13 cellular contexts compared by ENCODE assay signal in the genomic region with DNA sequence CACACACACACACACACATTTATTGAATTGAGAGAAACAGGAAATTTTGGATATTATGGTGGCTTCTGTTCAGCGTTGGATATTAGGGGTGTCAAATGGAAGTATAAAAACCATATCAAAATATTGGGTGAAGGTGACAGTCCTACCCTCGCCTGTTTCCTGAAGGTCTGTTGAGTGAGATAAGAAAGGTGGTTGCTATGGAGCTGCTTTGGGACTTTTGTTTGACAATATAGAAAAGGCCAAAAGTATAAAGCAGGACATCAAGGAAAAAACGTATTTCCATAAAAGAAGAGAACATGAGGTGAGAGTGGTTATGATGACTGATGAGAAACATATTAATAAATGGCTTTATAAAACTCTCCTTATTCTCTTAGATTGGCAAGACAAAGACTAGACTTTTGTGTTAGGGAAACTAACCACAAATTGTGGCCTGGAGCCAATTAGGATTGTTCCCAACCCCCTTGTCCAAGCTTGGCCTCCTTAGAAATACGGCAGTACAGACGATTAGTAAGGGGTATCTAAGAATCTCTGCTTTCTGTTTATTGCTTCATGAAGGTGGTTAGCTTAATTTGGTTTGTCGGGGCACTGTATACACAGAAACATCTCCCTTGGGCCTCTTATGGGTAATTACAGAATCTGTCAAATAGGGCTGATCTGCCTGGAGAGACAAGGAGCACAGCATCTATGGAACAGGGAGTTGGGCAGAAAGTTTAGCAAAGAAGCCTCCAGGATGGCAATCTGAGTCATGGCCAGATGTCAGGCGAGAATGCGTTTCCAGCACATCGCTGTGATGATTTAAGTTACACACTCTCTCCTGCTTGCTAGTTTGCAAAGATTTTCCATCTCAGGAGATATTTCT.
DNase-seq lines count a peak whose midpoint lies in the region; ATAC-seq and TF ChIP-seq lines count a peak whose summit lies in the region.
"Had no signal": no experiment of that assay in that cellular context is flagged by ENCODE, and none has a peak within 500 bp of the region (broad histone marks: within the 10 kb centered on the region; RNA-seq: fewer than 3 reads in every experiment).

No MANE protein-coding gene starts in this region.

- no peak overlapping the region for H3K4me3 Mint-ChIP-seq in T-helper 17 cell
- H3K4me3 Mint-ChIP-seq: activated T-helper 17 cell treated with anti-CD3 and anti-CD28 coated beads, Interleukin-2, amount 50 U/mL, for 72 hours; naive B cell had no signal

- intact Hi-C loops in lower lobe of right lung (cut with DNase I) (no loop called here), thyroid gland (cut with DNase I) (no loop called here)

- H3K36me3 Mint-ChIP-seq in T-helper 17 cell (ENCODE audit: low read depth), result no peaks in the 10 kb centered on the region
- H3K36me3 Mint-ChIP-seq: naive B cell had no signal

- DNase-seq in NCI-H1436 treated with DMSO at 0.1 percent for 48 hours (lab: John Stamatoyannopoulos, UW) (peak; percentile 53), cardiac fibroblast (ENCODE audit: low read depth in 2 of 2) (peak; percentile 60 to 78), lower lobe of right lung (no peak), thyroid gland (no peak), H7 (no peak), T-helper 17 cell (no peak)
- DNase-seq: foreskin melanocyte, naive B cell, NCI-H524, T-helper 9 cell had no signal

- H3K9me3 ChIP-seq in lower lobe of right lung (no peaks in the 10 kb centered on the region), thyroid gland (no peaks in the 10 kb centered on the region), T-helper 17 cell (ENCODE audit: control insufficient read depth, low read length, poor library complexity, severe bottlenecking) (no peaks in the 10 kb centered on the region)

- H3K27ac ChIP-seq in lower lobe of right lung (peak overlapping the region; percentile 7), thyroid gland (peak overlapping the region; percentile 11 to 46 (median 36))

- H3K4me3 ChIP-seq in cardiac fibroblast (replicated peaks in 1 of 2; ENCODE audit: low read depth in 2 of 2, low read length in 2 of 2) (no peak overlapping the region), lower lobe of right lung (no peak overlapping the region), thyroid gland (replicated peaks in 1 of 3) (no peak overlapping the region), H7 (ENCODE audit: insufficient read depth, low read depth, low read length) (no peak overlapping the region)

- H3K4me1 ChIP-seq in lower lobe of right lung (peaks cover 2% of the 10 kb centered on the region), thyroid gland (peaks cover 9 to 19% of the 10 kb centered on the region in 2 donors)

- H3K4me1 Mint-ChIP-seq in T-helper 17 cell, result peaks cover 6% of the 10 kb centered on the region
- H3K4me1 Mint-ChIP-seq: activated T-helper 17 cell treated with anti-CD3 and anti-CD28 coated beads, Interleukin-2, amount 50 U/mL, for 72 hours had no signal

- no peak overlapping the region for H3K27ac Mint-ChIP-seq in T-helper 17 cell
- H3K27ac Mint-ChIP-seq: activated T-helper 17 cell treated with anti-CD3 and anti-CD28 coated beads, Interleukin-2, amount 50 U/mL, for 72 hours; naive B cell had no signal

- H3K27me3 ChIP-seq in lower lobe of right lung (ENCODE audit: low read depth), result no peaks in the 10 kb centered on the region
- no peaks in the 10 kb centered on the region for H3K27me3 ChIP-seq in thyroid gland
- H3K27me3 ChIP-seq in H7 (ENCODE audit: control insufficient read depth, insufficient read depth, low read length), result no peaks in the 10 kb centered on the region; the same call in 1 of the 2 replicates

- TF ChIP-seq POLR2A in thyroid gland (IDR thresholded peaks at IDR 0.05), result no peak

- no peaks in the 10 kb centered on the region for H3K36me3 ChIP-seq in lower lobe of right lung
- H3K36me3 ChIP-seq in thyroid gland, result no peaks in the 10 kb centered on the region
- no peaks in the 10 kb centered on the region for H3K36me3 ChIP-seq in H7 (replicated peaks; ENCODE audit: control insufficient read depth, insufficient read depth, low read length)

- 69 to 78% methylated on average over 9 of the region's 9 CpGs for WGBS in thyroid gland, 2 donors

- H3K27me3 Mint-ChIP-seq in T-helper 17 cell, result peaks cover 69% of the 10 kb centered on the region

- TF ChIP-seq CTCF in cardiac fibroblast (IDR thresholded peaks at IDR 0.05; ENCODE audit: low read depth, low read length) (no peak), lower lobe of right lung (IDR thresholded peaks at IDR 0.05) (no peak), thyroid gland (IDR thresholded peaks at IDR 0.05) (no peak)

- ATAC-seq in lower lobe of right lung (no peak), T-helper 17 cell (no peak), HG02642 (IDR thresholded peaks at IDR 0.05; ENCODE audit: poor library complexity, unreplicated experiment) (no peak), GM18498 (IDR thresholded peaks at IDR 0.05; ENCODE audit: unreplicated experiment) (no peak)
- ATAC-seq: activated T-helper 17 cell treated with anti-CD3 and anti-CD28 coated beads, Interleukin-2, amount 50 U/mL, for 72 hours had no signal

Comparison
In these comparisons a context has a peak if more than half of its experiments do, and no peak if none do; other contexts are left out.
1. DNase-seq: peak in NCI-H1436 treated with DMSO at 0.1 percent for 48 hours (single experiment) and cardiac fibroblast (2 of 2); none in lower lobe of right lung (single experiment), thyroid gland (0 of 2), H7 (single experiment) and T-helper 17 cell (0 of 3).